ENCODE assay signal across 21 cellular contexts in genomic region chr3:171132873-171133272, GRCh38.
DNase-seq lines count a peak whose midpoint lies in the region; ATAC-seq, FAIRE-seq and TF ChIP-seq lines count a peak whose summit lies in the region.
"Had no signal": no experiment of that assay in that cellular context is flagged by ENCODE, and none has a peak within 500 bp of the region (broad histone marks: within the 10 kb centered on the region; RNA-seq: fewer than 3 reads in every experiment).

No MANE protein-coding gene starts in this region.

- DNase-seq in ELR (ENCODE audit: low read depth) = peak; percentile 91
- peak; percentile 88 for DNase-seq in RCC 7860 (ENCODE audit: low spot score)
- DNase-seq in epithelial cell of esophagus (ENCODE audit: low read depth) = peak; percentile 61
- peak; percentile 78 for DNase-seq in osteoblast (ENCODE audit: insufficient read length, low spot score, missing footprints)
- DNase-seq in SJCRH30 = no peak
- no peak for DNase-seq in PC-9
- DNase-seq in stimulated activated CD4-positive, alpha-beta T cell treated with anti-CD3 and anti-CD28 coated beads, Interleukin-4, amount 100 ng/mL, for 24 hours = no peak
- DNase-seq in activated naive CD4-positive, alpha-beta T cell treated with anti-CD3 and anti-CD28 coated beads, Interleukin-2, amount 50 U/mL, for 72 hours (ENCODE audit: low spot score in 2 of 2) = no peak
- DNase-seq: activated CD8-positive, alpha-beta memory T cell treated with anti-CD3 and anti-CD28 coated beads, Interleukin-2, amount 50 U/mL, for 4 hours; cerebellar nuclear complex; naive thymus-derived CD8-positive, alpha-beta T cell; NCI-H1105; NCI-H2227 treated with DMSO at 0.1 percent for 48 hours; stimulated activated CD4-positive, alpha-beta T cell treated with anti-CD3 and anti-CD28 coated beads, Interleukin-2, amount 100 ng/mL, for 24 hours; stimulated activated CD8-positive, alpha-beta memory T cell treated with anti-CD3 and anti-CD28 coated beads, Interleukin-4, amount 100 ng/mL, for 48 hours; T-helper 1 cell had no signal

- CTCF ChIA-PET in PC-9 (lab: Charles Lee) = interaction anchor here (0.6 kb wide), 1 partner anchor 19 kb away, joined by 3 read pairs; no protein-coding TSS in a partner anchor

- H3K4me2 ChIP-seq in osteoblast (ENCODE audit: insufficient read depth, low read length) (peak overlapping the region; percentile 11), PC-9 (no peak overlapping the region)

- H3K27me3 ChIP-seq in osteoblast (ENCODE audit: insufficient read depth, low read length) = no peaks in the 10 kb centered on the region
- no peaks in the 10 kb centered on the region for H3K27me3 ChIP-seq in SJCRH30
- no peaks in the 10 kb centered on the region for H3K27me3 ChIP-seq in PC-9 (ENCODE audit: insufficient read depth, low read depth)
- H3K27me3 ChIP-seq: tibial nerve had no signal

- ATAC-seq in activated naive CD4-positive, alpha-beta T cell treated with anti-CD3 and anti-CD28 coated beads, Interleukin-2, amount 50 U/mL, for 72 hours = no peak
- ATAC-seq: activated CD4-positive, CD25-positive, alpha-beta regulatory T cell treated with anti-CD3 and anti-CD28 coated beads, Interleukin-2, amount 50 U/mL, for 24 hours; naive thymus-derived CD8-positive, alpha-beta T cell had no signal

- intact Hi-C loops in PC-9 (cut with micrococcal nuclease; ENCODE audit: unreplicated experiment) = no loop called here

- BruUV-seq in PC-9 (replicated peaks; lab: Mats Ljungman, UMichigan) = no TSS peak

- TF ChIP-seq CTCF in epithelial cell of esophagus (IDR thresholded peaks at IDR 0.05; ENCODE audit: insufficient read depth, low read depth, low read length, missing control alignments) (no peak), osteoblast (IDR thresholded peaks at IDR 0.05; ENCODE audit: extremely low read depth, low read depth, low read length) (no peak), PC-9 (conservative IDR thresholded peaks at IDR 0.05) (no peak)

- H2AFZ ChIP-seq in osteoblast (ENCODE audit: low read length) (no peak overlapping the region), PC-9 (no peak overlapping the region)

- POLR2A ChIA-PET in PC-9 (lab: Charles Lee; ENCODE audit: unreplicated experiment) = no interaction called here

- H3K36me3 Mint-ChIP-seq in activated naive CD4-positive, alpha-beta T cell treated with anti-CD3 and anti-CD28 coated beads, Interleukin-2, amount 50 U/mL, for 72 hours = peaks cover 8 to 12% of the 10 kb centered on the region in 2 donors

- H3K9me3 Mint-ChIP-seq in activated naive CD4-positive, alpha-beta T cell treated with anti-CD3 and anti-CD28 coated beads, Interleukin-2, amount 50 U/mL, for 72 hours = no peaks in the 10 kb centered on the region
- H3K9me3 Mint-ChIP-seq: activated naive CD4-positive, alpha-beta T cell treated with anti-CD3 and anti-CD28 coated beads, Interleukin-2, amount 50 U/mL, for 24 hours; CD4-positive, alpha-beta memory T cell; naive thymus-derived CD8-positive, alpha-beta T cell had no signal

- H3K4me3 ChIP-seq in epithelial cell of esophagus (ENCODE audit: low read length) (no peak overlapping the region), osteoblast (ENCODE audit: insufficient read depth, low read length) (no peak overlapping the region), SJCRH30 (no peak overlapping the region), PC-9 (no peak overlapping the region)
- H3K4me3 ChIP-seq: tibial nerve had no signal

- peak; percentile 95 for FAIRE-seq in RCC 7860 (lab: Jason Lieb, UNC)
- FAIRE-seq: GM19239 had no signal

- no peak overlapping the region for H3K27ac Mint-ChIP-seq in activated naive CD4-positive, alpha-beta T cell treated with anti-CD3 and anti-CD28 coated beads, Interleukin-2, amount 50 U/mL, for 72 hours
- H3K27ac Mint-ChIP-seq: activated naive CD4-positive, alpha-beta T cell treated with anti-CD3 and anti-CD28 coated beads, Interleukin-2, amount 50 U/mL, for 24 hours had no signal

- H3K27ac ChIP-seq in osteoblast (ENCODE audit: low read depth, low read length) (peak overlapping the region; percentile 30), SJCRH30 (no peak overlapping the region), PC-9 (no peak overlapping the region)
- H3K27ac ChIP-seq: tibial nerve had no signal

- H3K9me3 ChIP-seq in osteoblast (ENCODE audit: low read depth, low read length) (no peaks in the 10 kb centered on the region), SJCRH30 (replicated peaks) (no peaks in the 10 kb centered on the region), PC-9 (ENCODE audit: insufficient read depth, low read depth) (no peaks in the 10 kb centered on the region)
- H3K9me3 ChIP-seq: tibial nerve had no signal

- no peaks in the 10 kb centered on the region for H3K9me2 ChIP-seq in PC-9 (ENCODE audit: insufficient read depth)

- peaks cover 21% of the 10 kb centered on the region for H3K4me1 ChIP-seq in osteoblast (ENCODE audit: insufficient read depth, low read length)
- no peaks in the 10 kb centered on the region for H3K4me1 ChIP-seq in SJCRH30
- H3K4me1 ChIP-seq in PC-9 (replicated peaks; ENCODE audit: insufficient read depth) = no peaks in the 10 kb centered on the region

- H3K36me3 ChIP-seq in osteoblast (ENCODE audit: insufficient read depth, low read length) = no peaks in the 10 kb centered on the region
- H3K36me3 ChIP-seq in SJCRH30 = no peaks in the 10 kb centered on the region
- peaks cover 19% of the 10 kb centered on the region; the same call in 1 of the 2 replicates for H3K36me3 ChIP-seq in PC-9 (ENCODE audit: low read depth)
- H3K36me3 ChIP-seq: tibial nerve had no signal

- H3F3A ChIP-seq in PC-9 (ENCODE audit: insufficient read depth, low read depth) = no peaks in the 10 kb centered on the region

- H4K20me1 ChIP-seq in osteoblast (ENCODE audit: insufficient read depth, low read length) (no peaks in the 10 kb centered on the region), PC-9 (ENCODE audit: insufficient read depth) (no peaks in the 10 kb centered on the region)

- H3K79me2 ChIP-seq in osteoblast (ENCODE audit: insufficient read depth, low read length) = no peaks in the 10 kb centered on the region
- no peaks in the 10 kb centered on the region for H3K79me2 ChIP-seq in PC-9 (ENCODE audit: low read depth)

Comparison
In these comparisons a context has a peak if more than half of its experiments do, and no peak if none do; other contexts are left out.
1. DNase-seq: peak in ELR (single experiment), RCC 7860 (single experiment), epithelial cell of esophagus (single experiment) and osteoblast (single experiment); none in SJCRH30 (0 of 2), PC-9 (0 of 2), stimulated activated CD4-positive, alpha-beta T cell treated with anti-CD3 and anti-CD28 coated beads, Interleukin-4, amount 100 ng/mL, for 24 hours (single experiment) and activated naive CD4-positive, alpha-beta T cell treated with anti-CD3 and anti-CD28 coated beads, Interleukin-2, amount 50 U/mL, for 72 hours (0 of 2).